ENCODE assay signal across 13 cellular contexts in the genomic region with DNA sequence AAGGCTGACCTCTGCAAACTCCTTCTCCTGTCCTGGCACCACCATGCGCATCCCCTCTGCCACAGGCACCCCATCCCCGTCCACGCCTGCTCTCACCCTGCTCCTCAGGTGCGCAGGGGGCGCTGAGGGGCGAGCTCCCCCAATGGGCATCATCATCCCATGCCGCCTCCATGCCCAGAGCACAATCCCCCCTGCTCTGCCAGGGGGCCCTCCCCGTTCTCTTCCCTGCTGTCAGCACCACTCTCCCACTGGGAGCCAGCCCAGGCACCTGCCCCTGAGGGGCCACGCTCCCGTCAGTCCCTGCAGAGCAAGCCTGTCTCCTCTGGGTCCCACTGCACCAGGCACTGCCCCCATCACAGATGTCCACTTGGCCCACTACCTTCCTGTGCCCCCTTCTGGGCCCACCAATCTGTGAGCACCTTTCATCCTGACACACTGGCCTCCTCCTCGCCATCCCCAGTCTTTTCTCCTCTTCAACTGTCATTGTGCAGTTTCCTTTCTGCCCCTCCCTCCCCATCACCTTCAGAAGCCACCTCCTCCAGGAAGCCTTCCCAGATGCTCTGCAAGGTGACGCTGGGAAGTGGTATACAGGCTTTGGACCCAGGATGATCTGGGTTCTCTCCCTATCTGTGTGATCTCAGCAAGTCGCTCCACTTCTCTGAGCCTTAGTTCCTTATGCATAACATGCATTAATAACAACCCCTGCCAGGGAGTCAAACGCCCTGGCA.
DNase-seq lines count a peak whose midpoint lies in the region; ATAC-seq and TF ChIP-seq lines count a peak whose summit lies in the region.
"Had no signal": no experiment of that assay in that cellular context is flagged by ENCODE, and none has a peak within 500 bp of the region (broad histone marks: within the 10 kb centered on the region; RNA-seq: fewer than 3 reads in every experiment).

No MANE protein-coding gene starts in this region.

- H3K9me3 Mint-ChIP-seq in stimulated activated effector memory CD8-positive, alpha-beta T cell treated with anti-CD3 and anti-CD28 coated beads, Interleukin-12 subunit alpha, Interleukin-12 subunit beta, amount 100 ng/mL, for 72 hours: no peaks in the 10 kb centered on the region
- H3K9me3 Mint-ChIP-seq: CD14-positive monocyte had no signal

- BruUV-seq in HCT116 (replicated peaks; lab: Mats Ljungman, UMichigan): no TSS peak

- peak overlapping the region; percentile 81 for H3K27ac Mint-ChIP-seq in stimulated activated effector memory CD8-positive, alpha-beta T cell treated with anti-CD3 and anti-CD28 coated beads, Interleukin-12 subunit alpha, Interleukin-12 subunit beta, amount 100 ng/mL, for 72 hours

- TF ChIP-seq RAD21 in HCT116 (IDR thresholded peaks at IDR 0.05; ENCODE audit: low read depth): no peak

- POLR2A ChIA-PET in HCT116 (lab: Charles Lee): no interaction called here
- POLR2A ChIA-PET in RWPE1 (lab: Yijun Ruan, JAX; ENCODE audit: low non-redundant PET): no interaction called here

- no peak for TF ChIP-seq POLR2A in HCT116 (IDR thresholded peaks at IDR 0.05; ENCODE audit: borderline replicate concordance, extremely low read depth, insufficient read depth, insufficient read length)

- RAD21 ChIA-PET in HCT116 (lab: Charles Lee; ENCODE audit: low non-redundant PET in 1 of 2, low total read pairs in 2 of 2, uncharacterized antibody in 2 of 2, unreplicated experiment in 2 of 2): no interaction called here

- H3K4me1 ChIP-seq in HCT116 (ENCODE audit: control insufficient read depth in 1 of 2, insufficient read depth in 2 of 2, low read length in 2 of 2) (peaks cover 44 to 51% of the 10 kb centered on the region in 2 experiments; a peak in 3 of 4 replicates), hepatocyte (ENCODE audit: insufficient read depth) (peaks cover 4% of the 10 kb centered on the region)

- no peaks in the 10 kb centered on the region for H3K36me3 ChIP-seq in HCT116 (ENCODE audit: control insufficient read depth in 1 of 2, insufficient read depth in 2 of 2, low read length in 2 of 2)
- no peaks in the 10 kb centered on the region for H3K36me3 ChIP-seq in hepatocyte (replicated peaks; ENCODE audit: insufficient read depth, low read depth)

- H3K79me2 ChIP-seq in HCT116 (ENCODE audit: insufficient read depth, low read length) (no peaks in the 10 kb centered on the region), hepatocyte (no peaks in the 10 kb centered on the region)

- no peak for DNase-seq in HCT116 (ENCODE audit: low read depth, low spot score)
- DNase-seq in RWPE1 (ENCODE audit: low spot score): no peak
- no peak for DNase-seq in hepatocyte (ENCODE audit: low spot score)
- no peak for DNase-seq in stimulated activated effector memory CD8-positive, alpha-beta T cell treated with anti-CD3 and anti-CD28 coated beads, Interleukin-12 subunit alpha, Interleukin-12 subunit beta, amount 100 ng/mL, for 72 hours (ENCODE audit: low spot score in 2 of 2)
- DNase-seq in NCI-H1092 (lab: John Stamatoyannopoulos, UW): no peak
- no peak for DNase-seq in HuH-7.5 (ENCODE audit: low spot score)
- DNase-seq: KG1, NCI-H1694 treated with DMSO at 0.1 percent for 48 hours, NCI-H748 treated with DMSO at 0.1 percent for 48 hours, SIG-M5 had no signal

- no peaks in the 10 kb centered on the region for H3K36me3 Mint-ChIP-seq in stimulated activated effector memory CD8-positive, alpha-beta T cell treated with anti-CD3 and anti-CD28 coated beads, Interleukin-12 subunit alpha, Interleukin-12 subunit beta, amount 100 ng/mL, for 72 hours
- H3K36me3 Mint-ChIP-seq: CD14-positive monocyte had no signal

- no peaks in the 10 kb centered on the region for H4K20me1 ChIP-seq in HCT116 (ENCODE audit: insufficient read depth)
- no peaks in the 10 kb centered on the region for H4K20me1 ChIP-seq in hepatocyte (ENCODE audit: insufficient read depth, poor library complexity, severe bottlenecking)

- WGBS in hepatocyte (ENCODE audit: low lambda C conversion rate, missing lambda C conversion rate): 89% methylated on average over 14 of the region's 14 CpGs

- H3K4me1 Mint-ChIP-seq in stimulated activated effector memory CD8-positive, alpha-beta T cell treated with anti-CD3 and anti-CD28 coated beads, Interleukin-12 subunit alpha, Interleukin-12 subunit beta, amount 100 ng/mL, for 72 hours: peaks cover 16% of the 10 kb centered on the region
- H3K4me1 Mint-ChIP-seq: CD14-positive monocyte had no signal

- H3K9ac ChIP-seq in HCT116 (ENCODE audit: low read length): no peak overlapping the region
- H3K9ac ChIP-seq: GM23248 had no signal

- H3K27me3 ChIP-seq in HCT116 (ENCODE audit: insufficient read depth, low read length) (no peaks in the 10 kb centered on the region), hepatocyte (no peaks in the 10 kb centered on the region)

- intact Hi-C loops in HCT116 (cut with micrococcal nuclease): no loop called here

- no peak overlapping the region for H2AFZ ChIP-seq in HCT116 (ENCODE audit: low read depth, low read length, poor library complexity, severe bottlenecking)
- no peak overlapping the region for H2AFZ ChIP-seq in hepatocyte
- H2AFZ ChIP-seq: GM23248 had no signal

- H3K4me2 ChIP-seq in HCT116 (ENCODE audit: low read length): peak overlapping the region; percentile 40; the same call in 1 of the 2 replicates
- no peak overlapping the region for H3K4me2 ChIP-seq in hepatocyte

- H3K9me3 ChIP-seq in HCT116 (ENCODE audit: control insufficient read depth in 1 of 2, insufficient read depth in 1 of 2, low read depth in 1 of 2, low read length in 2 of 2): no peaks in the 10 kb centered on the region
- no peaks in the 10 kb centered on the region for H3K9me3 ChIP-seq in hepatocyte (ENCODE audit: low read depth)

- H3K4me3 ChIP-seq in HCT116 (replicated peaks in 1 of 2; ENCODE audit: low read depth in 1 of 2, low read length in 2 of 2) (no peak overlapping the region), hepatocyte (no peak overlapping the region)
- H3K4me3 ChIP-seq: GM23248 had no signal

- H3K27ac ChIP-seq in HCT116 (ENCODE audit: low read depth, low read length) (peak overlapping the region; percentile 44; the same call in 1 of the 2 replicates), RWPE1 (peak overlapping the region; percentile 78), hepatocyte (peak overlapping the region; percentile 53)
- H3K27ac ChIP-seq: GM23248 had no signal

- H3K9me2 ChIP-seq in HCT116 (ENCODE audit: insufficient read depth): no peaks in the 10 kb centered on the region
- H3K9me2 ChIP-seq in hepatocyte (replicated peaks; ENCODE audit: insufficient read depth): no peaks in the 10 kb centered on the region

- no peak overlapping the region for H3K4me3 Mint-ChIP-seq in stimulated activated effector memory CD8-positive, alpha-beta T cell treated with anti-CD3 and anti-CD28 coated beads, Interleukin-12 subunit alpha, Interleukin-12 subunit beta, amount 100 ng/mL, for 72 hours
- H3K4me3 Mint-ChIP-seq: CD14-positive monocyte had no signal

- no peak for TF ChIP-seq CTCF in HCT116 (IDR thresholded peaks at IDR 0.05 in 2 of 3, conservative IDR thresholded peaks at IDR 0.05 in 1 of 3; ENCODE audit: borderline replicate concordance in 1 of 3, insufficient read depth in 1 of 3, low read depth in 2 of 3, low read length in 2 of 3)
- TF ChIP-seq CTCF in RWPE1 (conservative IDR thresholded peaks at IDR 0.05; ENCODE audit: low read depth): no peak
- no peak for TF ChIP-seq CTCF in hepatocyte (IDR thresholded peaks at IDR 0.05; ENCODE audit: poor library complexity)

- ATAC-seq in HCT116: no peak
- no peak for ATAC-seq in stimulated activated effector memory CD8-positive, alpha-beta T cell treated with anti-CD3 and anti-CD28 coated beads, Interleukin-12 subunit alpha, Interleukin-12 subunit beta, amount 100 ng/mL, for 72 hours
- ATAC-seq in HG02798 (IDR thresholded peaks at IDR 0.05; ENCODE audit: poor library complexity, unreplicated experiment): no peak

- CTCF ChIA-PET in HCT116 (lab: Charles Lee) (no interaction called here), RWPE1 (lab: Yijun Ruan, JAX) (no interaction called here)

TF ChIP-seq in HCT116, 20 proteins besides CTCF, POLR2A, EP300 and RAD21 (continues in another document):
- TF ChIP-seq, protein P1, sequence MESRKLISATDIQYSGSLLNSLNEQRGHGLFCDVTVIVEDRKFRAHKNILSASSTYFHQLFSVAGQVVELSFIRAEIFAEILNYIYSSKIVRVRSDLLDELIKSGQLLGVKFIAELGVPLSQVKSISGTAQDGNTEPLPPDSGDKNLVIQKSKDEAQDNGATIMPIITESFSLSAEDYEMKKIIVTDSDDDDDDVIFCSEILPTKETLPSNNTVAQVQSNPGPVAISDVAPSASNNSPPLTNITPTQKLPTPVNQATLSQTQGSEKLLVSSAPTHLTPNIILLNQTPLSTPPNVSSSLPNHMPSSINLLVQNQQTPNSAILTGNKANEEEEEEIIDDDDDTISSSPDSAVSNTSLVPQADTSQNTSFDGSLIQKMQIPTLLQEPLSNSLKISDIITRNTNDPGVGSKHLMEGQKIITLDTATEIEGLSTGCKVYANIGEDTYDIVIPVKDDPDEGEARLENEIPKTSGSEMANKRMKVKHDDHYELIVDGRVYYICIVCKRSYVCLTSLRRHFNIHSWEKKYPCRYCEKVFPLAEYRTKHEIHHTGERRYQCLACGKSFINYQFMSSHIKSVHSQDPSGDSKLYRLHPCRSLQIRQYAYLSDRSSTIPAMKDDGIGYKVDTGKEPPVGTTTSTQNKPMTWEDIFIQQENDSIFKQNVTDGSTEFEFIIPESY (IDR thresholded peaks at IDR 0.05; ENCODE audit: extremely low read depth, insufficient replicate concordance, low read length): no peak
- TF ChIP-seq TCF7L2 (IDR thresholded peaks at IDR 0.05; ENCODE audit: borderline replicate concordance, extremely low read depth, insufficient read depth, insufficient read length) (no peak), SRF (IDR thresholded peaks at IDR 0.05; ENCODE audit: low read depth) (no peak)
- TF ChIP-seq, protein P2, sequence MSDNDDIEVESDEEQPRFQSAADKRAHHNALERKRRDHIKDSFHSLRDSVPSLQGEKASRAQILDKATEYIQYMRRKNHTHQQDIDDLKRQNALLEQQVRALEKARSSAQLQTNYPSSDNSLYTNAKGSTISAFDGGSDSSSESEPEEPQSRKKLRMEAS (IDR thresholded peaks at IDR 0.05): no peak
